ENCODE assay signal across 3 cellular contexts in genomic region chr1:47121039-47121438, GRCh38.
TF ChIP-seq lines count a peak whose summit lies in the region.

No MANE protein-coding gene starts in this region.

TF ChIP-seq in HEK293, 187 proteins besides CTCF, POLR2A, EP300 and RAD21:
- TF ChIP-seq ZNF146 (tag by site-specific recombination; IDR thresholded peaks at IDR 0.05) = peak; percentile 73

TF ChIP-seq in K562, 482 proteins besides CTCF, POLR2A, EP300 and RAD21:
- TF ChIP-seq RBM25 (IDR thresholded peaks at IDR 0.05; ENCODE audit: low read depth, low read length, severe bottlenecking) (peak; percentile 26), ZNF146 (CRISPR knock-in tag; IDR thresholded peaks at IDR 0.05; ENCODE audit: unreplicated experiment) (peak; percentile 75)
TF ChIP-seq in K562: peak in this region for 2; not testable (repeated sequence) for 480.

TF ChIP-seq in H1, 55 proteins besides CTCF, POLR2A, EP300 and RAD21:
- 0 out of 2 replicates have a peak, but pooled peaks have one; percentile 48 for TF ChIP-seq KDM1A (IDR thresholded peaks at IDR 0.05; ENCODE audit: borderline replicate concordance, low read length)
